Comparison of ENCODE assay signal across 8 cellular contexts in the genomic region with DNA sequence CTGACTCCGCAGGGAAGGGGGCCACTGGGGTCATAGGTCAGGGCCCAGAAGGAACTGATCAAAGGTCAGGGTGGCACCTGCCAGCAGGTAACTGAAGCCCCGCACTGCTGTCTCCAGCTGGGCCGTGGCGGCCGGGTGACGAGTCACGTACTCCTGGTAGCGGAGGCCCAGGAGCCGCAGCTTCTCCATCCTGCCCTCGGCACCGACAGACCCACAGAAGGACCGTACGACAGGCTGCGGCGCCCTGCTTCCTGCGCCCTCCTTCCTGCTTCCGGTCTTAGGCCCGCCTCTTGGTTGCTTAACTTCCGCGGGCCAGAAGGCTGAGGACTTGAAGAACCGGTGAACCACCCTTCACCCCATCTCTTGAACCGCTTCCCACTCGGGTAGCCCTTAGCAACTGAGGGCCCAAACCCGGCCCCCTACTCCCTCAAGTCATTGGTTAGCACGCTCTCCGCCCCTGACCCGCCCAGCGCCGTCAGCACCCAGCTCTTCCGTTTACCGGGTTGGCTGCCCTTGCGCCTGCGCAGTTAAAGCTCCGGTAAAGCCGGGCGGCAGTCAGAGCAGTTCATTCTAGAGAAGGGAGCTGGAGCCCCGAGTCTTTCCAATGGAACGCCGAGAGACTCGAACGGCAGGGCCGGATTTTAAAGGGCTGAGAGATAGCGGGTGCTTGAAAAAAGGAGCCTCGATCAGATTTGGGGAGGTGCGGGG. TPM values are rescaled to one million over a fixed set of nuclear protein-coding genes. Genes with fewer than 3 reads are reported as not detected.
DNase-seq lines count a peak whose midpoint lies in the region; ATAC-seq and TF ChIP-seq lines count a peak whose summit lies in the region.

A gene (minus strand): TSS at position 255 of the 708 bp plus-strand sequence. CDS start 66 bp downstream, at position 189.

- ATAC-seq in HG02870 (IDR thresholded peaks at IDR 0.05; ENCODE audit: unreplicated experiment), result peak; percentile 93
- ATAC-seq in left cardiac atrium, result peak; percentile 91 to 95
- ATAC-seq in upper lobe of right lung, result peak; percentile 87

- peaks cover 12% of the 10 kb centered on the region for H3K27me3 ChIP-seq in upper lobe of right lung

- in situ Hi-C loops in GM13976 (cut with MboI; ENCODE audit: low sequenced_read_pairs, unreplicated experiment), result no loop called here

- intact Hi-C loops in T-helper 1 cell treated with Interleukin-12 subunit alpha and Interleukin-12 subunit beta and Interleukin-4 antibody, amounts not matched to agents 30 ng/mL and 1 ng/mL, for 36 hours (cut with micrococcal nuclease), result loop anchor here (1.0 to 5.0 kb wide), 19 partner anchors 18 to 1725 kb away; a partner anchor contains a TSS
- intact Hi-C loops in left cardiac atrium (cut with DNase I) (no loop called here), posterior vena cava (cut with DNase I) (no loop called here), upper lobe of right lung (cut with DNase I) (no loop called here)

- no peaks in the 10 kb centered on the region for H3K9me3 ChIP-seq in upper lobe of right lung

- peaks cover 33% of the 10 kb centered on the region for H3K36me3 ChIP-seq in upper lobe of right lung

- peak within 1 kb of the TSS; percentile 82 for H3K27ac ChIP-seq in upper lobe of right lung

- peak within 1 kb of the TSS; percentile 60 for H3K4me3 ChIP-seq in upper lobe of right lung

- H3K4me1 ChIP-seq in upper lobe of right lung, result peaks cover 20% of the 10 kb centered on the region

- no peak for TF ChIP-seq CTCF in GM13976 (IDR thresholded peaks at IDR 0.05; ENCODE audit: borderline replicate concordance, control extremely low read depth, extremely low read depth, insufficient read depth, missing control alignments)
- no peak for TF ChIP-seq CTCF in upper lobe of right lung (IDR thresholded peaks at IDR 0.05)

- DNase-seq in GM13976 (ENCODE audit: low spot score), result peak; percentile 99
- DNase-seq in NCI-H146 treated with DMSO at 0.1 percent for 48 hours (lab: John Stamatoyannopoulos, UW; ENCODE audit: unreplicated experiment), result peak; percentile 96
- DNase-seq in amniotic epithelial cell (ENCODE audit: low read depth), result peak; percentile 100
- DNase-seq in left cardiac atrium, result peak; percentile 98
- DNase-seq in posterior vena cava (ENCODE audit: low spot score), result peak; percentile 99
- peak; percentile 99 for DNase-seq in upper lobe of right lung

RNA-seq across cellular contexts. Expression of the gene that starts here (rescaled TPM):
- 51.5 and 53.3 TPM in 2 replicates for total RNA-seq in T-helper 1 cell treated with Interleukin-12 subunit alpha and Interleukin-12 subunit beta and Interleukin-4 antibody, amounts not matched to agents 30 ng/mL and 1 ng/mL, for 36 hours
- 10 to 100 TPM; 13.6 to 18.4 TPM for total RNA-seq in left cardiac atrium
- total RNA-seq in posterior vena cava, result 10 to 100 TPM; 13.3 to 18.8 TPM
- 27.6 TPM for total RNA-seq in upper lobe of right lung

Comparison
In these comparisons a context has a peak if more than half of its experiments do, and no peak if none do; other contexts are left out.
1. Peak in every context shown above with its lines: DNase-seq, ATAC-seq, H3K4me3 ChIP-seq and H3K27ac ChIP-seq.